ENCODE assay signal across 22 cellular contexts in genomic region chr1:203056516-203056915, GRCh38. TPM values are rescaled to one million over a fixed set of nuclear protein-coding genes. Genes with fewer than 3 reads are reported as not detected.
DNase-seq lines count a peak whose midpoint lies in the region; ATAC-seq, FAIRE-seq and TF ChIP-seq lines count a peak whose summit lies in the region.
"Had no signal": no experiment of that assay in that cellular context is flagged by ENCODE, and none has a peak within 500 bp of the region (broad histone marks: within the 10 kb centered on the region; RNA-seq: fewer than 3 reads in every experiment).

No MANE protein-coding gene starts in this region.

- H3K4me3 ChIP-seq in GM12864 (ENCODE audit: low read depth, low read length) (no peak overlapping the region), Karpas-422 (ENCODE audit: low read length) (no peak overlapping the region), K562 (no peak overlapping the region), gastroesophageal sphincter (no peak overlapping the region), SJCRH30 (no peak overlapping the region)
- H3K4me3 ChIP-seq: vagina had no signal

- H3K27ac Mint-ChIP-seq in neural crest cell (ENCODE audit: unreplicated experiment), result peak overlapping the region; percentile 75
- H3K27ac Mint-ChIP-seq: stimulated activated naive CD8-positive, alpha-beta T cell treated with anti-CD3 and anti-CD28 coated beads, Interleukin-15, amount 100 ng/mL, for 72 hours; T-helper 2 cell treated with Interferon-gamma antibody and Interleukin-4, amounts not matched to agents 5 μg/mL and 100 μg/mL, for 36 hours had no signal

- H3K9me3 ChIP-seq in Karpas-422 (ENCODE audit: low read length) (no peaks in the 10 kb centered on the region), K562 (replicated peaks; ENCODE audit: control insufficient read depth, insufficient read depth, low read depth, low read length) (no peaks in the 10 kb centered on the region), gastroesophageal sphincter (no peaks in the 10 kb centered on the region), SJCRH30 (replicated peaks) (no peaks in the 10 kb centered on the region)
- H3K9me3 ChIP-seq: vagina had no signal

- WGBS in K562 (ENCODE audit: insufficient coverage, low coverage, missing lambda C conversion rate), result 0% methylated on average over 6 of the region's 6 CpGs
- 100% methylated on average over 1 of the region's 6 CpGs; no CpG with 5 or more reads in 1 of the 2 donors for WGBS in gastroesophageal sphincter (ENCODE audit: low coverage in 1 of 2), 2 donors

- no TSS peak for BruUV-seq in K562 (replicated peaks; lab: Mats Ljungman, UMichigan)

- FAIRE-seq in K562 (lab: Jason Lieb, UNC), result no peak

- H3K9ac ChIP-seq in Karpas-422 (ENCODE audit: low read length), result no peak overlapping the region
- H3K9ac ChIP-seq in K562 (ENCODE audit: insufficient read depth in 1 of 2, low read depth in 2 of 2, low read length in 2 of 2), result 0 out of 4 replicates have a peak overlapping the region, but pooled peaks of 1 of the 2 experiments have one; percentile 5

- H2AFZ ChIP-seq in Karpas-422 (ENCODE audit: low read length) (no peak overlapping the region), K562 (ENCODE audit: low read depth, low read length) (no peak overlapping the region)

- peak in 1 of 2 experiments; percentile 4; a peak in 1 of 4 replicates for TF ChIP-seq RAD21 in K562 (CRISPR knock-in tag; conservative IDR thresholded peaks at IDR 0.05 in 1 of 2, IDR thresholded peaks at IDR 0.05 in 1 of 2)

- no peaks in the 10 kb centered on the region for H3K36me3 Mint-ChIP-seq in neural crest cell (ENCODE audit: low read depth)

- TF ChIP-seq CTCF in GM12864 (IDR thresholded peaks at IDR 0.05; ENCODE audit: low read depth, low read length, missing control alignments) (peak; percentile 40), K562 (IDR thresholded peaks at IDR 0.05 in 2 of 3, conservative IDR thresholded peaks at IDR 0.05 in 1 of 3; ENCODE audit: insufficient read depth in 2 of 3, low read depth in 1 of 3, low read length in 3 of 3) (peak; percentile 39 to 58 (median 40); a peak in 5 of 6 replicates), neural crest cell (conservative IDR thresholded peaks at IDR 0.05) (no peak), gastroesophageal sphincter (IDR thresholded peaks at IDR 0.05) (no peak)

- intact Hi-C loops in K562 (cut with micrococcal nuclease), result no loop called here

- H3K79me2 ChIP-seq in Karpas-422 (ENCODE audit: low read length) (no peaks in the 10 kb centered on the region), K562 (ENCODE audit: control insufficient read depth, insufficient read depth, low read length) (no peaks in the 10 kb centered on the region)

- POLR2A ChIA-PET in K562 (lab: Yijun Ruan, JAX), result interaction anchor here (0.7 kb wide), 1 partner anchor 9 kb away, joined by 5 read pairs; no protein-coding TSS in a partner anchor

- no peak for TF ChIP-seq EP300 in K562 (IDR thresholded peaks at IDR 0.05; ENCODE audit: low read length)
- TF ChIP-seq EP300 in gastroesophageal sphincter (IDR thresholded peaks at IDR 0.05), result no peak

- H3K9me3 Mint-ChIP-seq in neural crest cell, result no peaks in the 10 kb centered on the region
- H3K9me3 Mint-ChIP-seq: activated T-cell treated with anti-CD3 and anti-CD28 coated beads, Interleukin-2, amount 50 U/mL, for 4 hours; stimulated activated naive CD8-positive, alpha-beta T cell treated with anti-CD3 and anti-CD28 coated beads, Interleukin-15, amount 100 ng/mL, for 72 hours; T-helper 2 cell treated with Interferon-gamma antibody and Interleukin-4, amounts not matched to agents 5 μg/mL and 100 μg/mL, for 36 hours had no signal

- H3K36me3 ChIP-seq in Karpas-422 (ENCODE audit: insufficient read depth, low read length), result no peaks in the 10 kb centered on the region
- H3K36me3 ChIP-seq in K562 (ENCODE audit: control insufficient read depth, insufficient read depth, low read length), result no peaks in the 10 kb centered on the region
- peaks cover 0 to 26% of the 10 kb centered on the region in 2 donors for H3K36me3 ChIP-seq in gastroesophageal sphincter
- peaks cover 55% of the 10 kb centered on the region for H3K36me3 ChIP-seq in SJCRH30
- H3K36me3 ChIP-seq: vagina had no signal

- in situ Hi-C loops in K562 (cut with MboI), result no loop called here
- in situ Hi-C loops in G401 (cut with HindIII; ENCODE audit: low sequenced_read_pairs), result no loop called here

- H3K4me1 Mint-ChIP-seq in neural crest cell, result peaks cover 19% of the 10 kb centered on the region
- H3K4me1 Mint-ChIP-seq: stimulated activated naive CD8-positive, alpha-beta T cell treated with anti-CD3 and anti-CD28 coated beads, Interleukin-15, amount 100 ng/mL, for 72 hours had no signal

- DNase-seq in GM12864 (ENCODE audit: low read depth) (no peak), Karpas-422 (peak; percentile 50), K562 (ENCODE audit: extremely low read depth in 1 of 4, low spot score in 3 of 4) (peak in 3 of 4 experiments; percentile 31 to 42 (median 38)), neural crest cell (ENCODE audit: low read depth, low spot score) (no peak), G401 (ENCODE audit: low spot score) (no peak), glomerular visceral epithelial cell (ENCODE audit: extremely low spot score) (no peak), SJCRH30 (no peak)
- DNase-seq: activated CD4-positive, alpha-beta T cell treated with anti-CD3 and anti-CD28 coated beads, Interleukin-2, amount 50 U/mL, for 1 hour; activated T-cell treated with anti-CD3 and anti-CD28 coated beads, Interleukin-2, amount 50 U/mL, for 4 hours; cerebellar nuclear complex; NCI-H2081 treated with DMSO at 0.1 percent for 48 hours; NCI-H82; posterior cingulate gyrus; stimulated activated CD4-positive, alpha-beta T cell treated with anti-CD3 and anti-CD28 coated beads, Interleukin-12 subunit alpha, Interleukin-12 subunit beta, amount 100 ng/mL, for 4 hours; stimulated activated naive CD8-positive, alpha-beta T cell treated with anti-CD3 and anti-CD28 coated beads, Interleukin-15, amount 100 ng/mL, for 72 hours had no signal

- H3K4me1 ChIP-seq in Karpas-422 (ENCODE audit: low read length) (no peaks in the 10 kb centered on the region), K562 (replicated peaks in 1 of 2; ENCODE audit: control insufficient read depth in 2 of 2, insufficient read depth in 2 of 2, low read length in 2 of 2) (peaks cover 0 to 9% of the 10 kb centered on the region in 2 experiments; a peak in 2 of 5 replicates), gastroesophageal sphincter (no peaks in the 10 kb centered on the region), SJCRH30 (peaks cover 38% of the 10 kb centered on the region)

- CTCF ChIA-PET in K562 (lab: Yijun Ruan, JAX; ENCODE audit: low intra/inter-chr PET ratio), result no interaction called here

- H4K20me1 ChIP-seq in Karpas-422 (ENCODE audit: insufficient read depth, low read depth, low read length) (no peaks in the 10 kb centered on the region), K562 (replicated peaks; ENCODE audit: control insufficient read depth, insufficient read depth, low read length) (peaks cover 9% of the 10 kb centered on the region; the same call in 1 of the 2 replicates)

- no peaks in the 10 kb centered on the region for H3K27me3 Mint-ChIP-seq in neural crest cell (ENCODE audit: low read depth)

- no peak overlapping the region for H3K4me3 Mint-ChIP-seq in neural crest cell
- H3K4me3 Mint-ChIP-seq: activated T-cell treated with anti-CD3 and anti-CD28 coated beads, Interleukin-2, amount 50 U/mL, for 4 hours; stimulated activated naive CD8-positive, alpha-beta T cell treated with anti-CD3 and anti-CD28 coated beads, Interleukin-15, amount 100 ng/mL, for 72 hours; T-helper 2 cell treated with Interferon-gamma antibody and Interleukin-4, amounts not matched to agents 5 μg/mL and 100 μg/mL, for 36 hours had no signal

- H3K9me1 ChIP-seq in K562 (ENCODE audit: control insufficient read depth, insufficient read depth, low read length), result no peaks in the 10 kb centered on the region

- no peaks in the 10 kb centered on the region for H3K27me3 ChIP-seq in Karpas-422 (ENCODE audit: low read length)
- H3K27me3 ChIP-seq in K562 (ENCODE audit: control insufficient read depth in 2 of 2, insufficient read depth in 2 of 2, low read length in 2 of 2), result peaks cover 56 to 91% of the 10 kb centered on the region in 2 experiments
- H3K27me3 ChIP-seq in gastroesophageal sphincter, result no peaks in the 10 kb centered on the region
- H3K27me3 ChIP-seq in SJCRH30, result no peaks in the 10 kb centered on the region
- H3K27me3 ChIP-seq: vagina had no signal

- no peaks in the 10 kb centered on the region for H3K9me2 ChIP-seq in Karpas-422 (replicated peaks; ENCODE audit: insufficient read depth, low read length)

- TF ChIP-seq POLR2A in K562 (conservative IDR thresholded peaks at IDR 0.05), result no peak
- TF ChIP-seq POLR2A in gastroesophageal sphincter (IDR thresholded peaks at IDR 0.05), result no peak

- H3K4me2 ChIP-seq in Karpas-422 (ENCODE audit: low read depth, low read length, poor library complexity, severe bottlenecking) (no peak overlapping the region), K562 (ENCODE audit: insufficient read depth, low read length) (no peak overlapping the region)

- H3K27ac ChIP-seq in Karpas-422 (ENCODE audit: low read length), result no peak overlapping the region
- no peak overlapping the region for H3K27ac ChIP-seq in K562 (ENCODE audit: extremely low read depth, low read depth, low read length)
- H3K27ac ChIP-seq in gastroesophageal sphincter, result no peak overlapping the region
- H3K27ac ChIP-seq in SJCRH30, result no peak overlapping the region
- H3K27ac ChIP-seq: vagina had no signal

- peak; percentile 30; the same call in 1 of the 3 replicates for ATAC-seq in K562
- no peak for ATAC-seq in gastroesophageal sphincter
- ATAC-seq: activated T-cell treated with anti-CD3 and anti-CD28 coated beads, Interleukin-2, amount 50 U/mL, for 4 hours; stimulated activated naive CD8-positive, alpha-beta T cell treated with anti-CD3 and anti-CD28 coated beads, Interleukin-15, amount 100 ng/mL, for 72 hours had no signal

RNA-seq across cellular contexts. Expression of gene MYOG, which starts 29.3 kb away (rescaled TPM):
- total RNA-seq in Karpas-422 (2014; rRNA removed; shearing (Covaris generic); ENCODE audit: low replicate concordance), result not detected in 2 replicates
- not detected in 2 replicates for total RNA-seq in K562 (2011; cell fraction: chromatin; rRNA removed; ENCODE audit: low replicate concordance)
- total RNA-seq in K562 (2011; cell fraction: nucleolus; rRNA removed), result not detected in 2 replicates
- total RNA-seq in K562 (2011; cell fraction: nucleoplasm; rRNA removed), result not detected in 2 replicates
- not detected in 2 replicates for total RNA-seq in K562 (2014; rRNA removed)
- total RNA-seq in K562 (2014; rRNA removed; fragmentation: Illumina TruSeq; extraction: Trizol), result not detected in 2 replicates
- total RNA-seq in K562 (2015; rRNA removed; fragmentation: Illumina TruSeq; extraction: Trizol), result not detected in 2 replicates
- total RNA-seq in K562 (2021), result not detected in 2 replicates
- polyA plus RNA-seq in K562 (2011; rRNA removed), result not detected in 2 replicates
- not detected in 2 replicates for polyA plus RNA-seq in K562 (2011; cell fraction: cytosol; rRNA removed)
- not detected in 2 replicates for polyA plus RNA-seq in K562 (2011; cell fraction: nucleus; rRNA removed)
- polyA plus RNA-seq in K562 (2012), result not detected in 2 replicates
- polyA plus RNA-seq in K562 (2014; fragmentation: Illumina TruSeq; extraction: Trizol), result not detected in 2 replicates
- not detected for polyA plus RNA-seq in K562 (2014; fragmentation: Nextera tagmentation; extraction: Ambion mirVana)
- not detected in 2 replicates for polyA plus RNA-seq in K562 (2014; rRNA removed)
- polyA minus RNA-seq in K562 (2011; rRNA and poly(A)+ RNA removed), result not detected in 2 replicates
- polyA minus RNA-seq in K562 (2011; cell fraction: cytosol; rRNA and poly(A)+ RNA removed), result not detected in 2 replicates
- not detected in 2 replicates for polyA minus RNA-seq in K562 (2011; cell fraction: nucleus; rRNA and poly(A)+ RNA removed)
- not detected in 2 replicates for total RNA-seq in neural crest cell
- under 1 TPM in 1 of 4 donors, not detected in 3; 0.35 TPM for total RNA-seq in gastroesophageal sphincter
- total RNA-seq in G401 (2014; rRNA removed; shearing (Covaris generic)), result not detected in 2 replicates
- 525 and 538 TPM in 2 replicates for total RNA-seq in SJCRH30 (2014; rRNA removed; shearing (Covaris generic))
- total RNA-seq: activated T-cell treated with anti-CD3 and anti-CD28 coated beads, Interleukin-2, amount 50 U/mL, for 4 hours; kidney epithelial cell; M059J; mucosa of gallbladder; vagina had no signal
- polyA plus RNA-seq: BJ had no signal

RNA-seq across cellular contexts. Expression of gene PPFIA4, which starts 30.2 kb away (rescaled TPM):
- total RNA-seq in Karpas-422 (2014; rRNA removed; shearing (Covaris generic); ENCODE audit: low replicate concordance), result 0.04 TPM in 1 of 2 replicates, not detected in the other
- total RNA-seq in K562 (2011; cell fraction: chromatin; rRNA removed; ENCODE audit: low replicate concordance), result 88.7 and 176 TPM in 2 replicates
- 60.7 and 63.9 TPM in 2 replicates for total RNA-seq in K562 (2011; cell fraction: nucleolus; rRNA removed)
- 62.3 and 64.9 TPM in 2 replicates for total RNA-seq in K562 (2011; cell fraction: nucleoplasm; rRNA removed)
- total RNA-seq in K562 (2014; rRNA removed) (0.94 and 1.00 TPM in 2 replicates), K562 (2014; rRNA removed; fragmentation: Illumina TruSeq; extraction: Trizol) (0.22 and 0.36 TPM in 2 replicates), K562 (2015; rRNA removed; fragmentation: Illumina TruSeq; extraction: Trizol) (0.43 and 0.60 TPM in 2 replicates), K562 (2021) (1.9 and 2.0 TPM in 2 replicates), neural crest cell (2.6 and 5.0 TPM in 2 replicates), gastroesophageal sphincter (10 to 100 TPM in 1 of 4 donors, 1 to 10 TPM in 2, under 1 TPM in 1; 0.81 to 10.5 (median 1.7) TPM)
- polyA plus RNA-seq in K562 (2011; rRNA removed) (12.0 and 15.5 TPM in 2 replicates), K562 (2014; fragmentation: Illumina TruSeq; extraction: Trizol) (0.69 and 0.70 TPM in 2 replicates), K562 (2014; fragmentation: Nextera tagmentation; extraction: Ambion mirVana) (under 1 TPM; 0.07 to 0.08 TPM), K562 (2014; rRNA removed) (1.2 and 5.3 TPM in 2 replicates)
- polyA plus RNA-seq in K562 (2011; cell fraction: cytosol; rRNA removed), result 4.9 and 6.3 TPM in 2 replicates
- polyA plus RNA-seq in K562 (2011; cell fraction: nucleus; rRNA removed), result 133 and 139 TPM in 2 replicates
- polyA plus RNA-seq in K562 (2012), result 3.8 and 4.7 TPM in 2 replicates
- 5.5 and 9.7 TPM in 2 replicates for polyA minus RNA-seq in K562 (2011; rRNA and poly(A)+ RNA removed)
- polyA minus RNA-seq in K562 (2011; cell fraction: cytosol; rRNA and poly(A)+ RNA removed), result 5.2 and 6.8 TPM in 2 replicates
- polyA minus RNA-seq in K562 (2011; cell fraction: nucleus; rRNA and poly(A)+ RNA removed), result 32.0 and 45.5 TPM in 2 replicates
- 2.1 and 3.4 TPM in 2 replicates for total RNA-seq in G401 (2014; rRNA removed; shearing (Covaris generic))
- 13.9 and 21.5 TPM in 2 replicates for total RNA-seq in SJCRH30 (2014; rRNA removed; shearing (Covaris generic))

RNA-seq across cellular contexts. Expression of gene TMEM183A, which starts 49.3 kb away (rescaled TPM):
- 65.3 and 81.0 TPM in 2 replicates for total RNA-seq in Karpas-422 (2014; rRNA removed; shearing (Covaris generic); ENCODE audit: low replicate concordance)
- total RNA-seq in K562 (2011; cell fraction: chromatin; rRNA removed; ENCODE audit: low replicate concordance), result 131 and 149 TPM in 2 replicates
- total RNA-seq in K562 (2011; cell fraction: nucleolus; rRNA removed), result 80.0 and 91.2 TPM in 2 replicates
- 117 and 162 TPM in 2 replicates for total RNA-seq in K562 (2011; cell fraction: nucleoplasm; rRNA removed)
- total RNA-seq in K562 (2014; rRNA removed) (119 and 136 TPM in 2 replicates), K562 (2014; rRNA removed; fragmentation: Illumina TruSeq; extraction: Trizol) (127 and 136 TPM in 2 replicates), K562 (2015; rRNA removed; fragmentation: Illumina TruSeq; extraction: Trizol) (114 TPM in 2 replicates), K562 (2021) (124 and 143 TPM in 2 replicates), neural crest cell (76.5 and 81.5 TPM in 2 replicates), gastroesophageal sphincter (100 to 1,000 TPM in 1 of 4 donors, 10 to 100 TPM in 3; 79.3 to 119 (median 90.0) TPM)
- polyA plus RNA-seq in K562 (2011; rRNA removed) (166 and 180 TPM in 2 replicates), K562 (2014; fragmentation: Illumina TruSeq; extraction: Trizol) (144 and 190 TPM in 2 replicates), K562 (2014; fragmentation: Nextera tagmentation; extraction: Ambion mirVana) (10 to 100 TPM; 23.4 to 31.8 TPM), K562 (2014; rRNA removed) (124 and 139 TPM in 2 replicates)
- 195 and 277 TPM in 2 replicates for polyA plus RNA-seq in K562 (2011; cell fraction: cytosol; rRNA removed)
- polyA plus RNA-seq in K562 (2011; cell fraction: nucleus; rRNA removed), result 226 and 265 TPM in 2 replicates
- polyA plus RNA-seq in K562 (2012), result 81.2 and 82.1 TPM in 2 replicates
- 195 and 208 TPM in 2 replicates for polyA minus RNA-seq in K562 (2011; rRNA and poly(A)+ RNA removed)
- 63.5 and 86.2 TPM in 2 replicates for polyA minus RNA-seq in K562 (2011; cell fraction: cytosol; rRNA and poly(A)+ RNA removed)
- 54.9 and 85.7 TPM in 2 replicates for polyA minus RNA-seq in K562 (2011; cell fraction: nucleus; rRNA and poly(A)+ RNA removed)
- 177 and 200 TPM in 2 replicates for total RNA-seq in G401 (2014; rRNA removed; shearing (Covaris generic))
- total RNA-seq in SJCRH30 (2014; rRNA removed; shearing (Covaris generic)), result 110 and 121 TPM in 2 replicates

Comparison
In these comparisons a context has a peak if more than half of its experiments do, and no peak if none do; other contexts are left out.
1. DNase-seq: peak in Karpas-422 (single experiment) and K562 (3 of 4); none in GM12864 (single experiment), neural crest cell (single experiment), G401 (single experiment), glomerular visceral epithelial cell (single experiment) and SJCRH30 (0 of 2).
2. CTCF ChIP-seq: peak in GM12864 (single experiment) and K562 (3 of 3); none in neural crest cell (single experiment) and gastroesophageal sphincter (0 of 4).
3. RNA of gene MYOG, which starts 29.3 kb away (total RNA-seq): 525 to 538 TPM in SJCRH30; not detected in Karpas-422, not detected in K562, not detected in neural crest cell, 0.35 TPM in gastroesophageal sphincter and not detected in G401; every median in the first group is over 100 times any median in the second.